In genomic region chr11:65384301-65384889, GRCh38 we compare ENCODE assay signal across 9 cellular contexts. TPM values are rescaled to one million over a fixed set of nuclear protein-coding genes. Genes with fewer than 3 reads are reported as not detected.
DNase-seq lines count a peak whose midpoint lies in the region; ATAC-seq, FAIRE-seq and TF ChIP-seq lines count a peak whose summit lies in the region.
"Had no signal": no experiment of that assay in that cellular context is flagged by ENCODE, and none has a peak within 500 bp of the region (broad histone marks: within the 10 kb centered on the region; RNA-seq: fewer than 3 reads in every experiment).

No MANE protein-coding gene starts in this region.

- peak overlapping the region; percentile 14 for H3K4me3 ChIP-seq in CD8-positive, alpha-beta memory T cell (ENCODE audit: low read length)
- H3K4me3 ChIP-seq in SK-N-MC, result no peak overlapping the region
- no peak overlapping the region for H3K4me3 ChIP-seq in endodermal cell (ENCODE audit: low read length)

- peaks cover 76% of the 10 kb centered on the region for H3K4me1 ChIP-seq in CD8-positive, alpha-beta memory T cell (ENCODE audit: insufficient read depth, low read length)
- H3K4me1 ChIP-seq in endodermal cell (ENCODE audit: control insufficient read depth, insufficient read depth, low read length), result peaks cover 6% of the 10 kb centered on the region

- peaks cover 62 to 78% (median 64%) of the 10 kb centered on the region in 3 donors for H3K4me1 Mint-ChIP-seq in CD8-positive, alpha-beta memory T cell
- H3K4me1 Mint-ChIP-seq in endodermal cell (peaks cover 22% of the 10 kb centered on the region), osteocyte (ENCODE audit: unreplicated experiment) (peaks cover 68% of the 10 kb centered on the region)

- TF ChIP-seq CTCF in endodermal cell (conservative IDR thresholded peaks at IDR 0.05), result no peak
- no peak for TF ChIP-seq CTCF in osteocyte (IDR thresholded peaks at IDR 0.05)
- no peak for TF ChIP-seq CTCF in GM10248 (IDR thresholded peaks at IDR 0.05; ENCODE audit: control extremely low read depth, extremely low read depth, low read depth, missing control alignments)

- peak overlapping the region in 6 of 7 donors; percentile 63 to 94 (median 82) for H3K4me3 Mint-ChIP-seq in CD8-positive, alpha-beta memory T cell
- no peak overlapping the region for H3K4me3 Mint-ChIP-seq in endodermal cell
- peak overlapping the region; percentile 34 for H3K4me3 Mint-ChIP-seq in osteocyte (ENCODE audit: unreplicated experiment)

- 90 to 94% methylated on average over 7 to 8 of the region's 8 CpGs for WGBS in endodermal cell (ENCODE audit: insufficient coverage in 1 of 2, insufficient read length in 1 of 2), 2 experiments

- peak overlapping the region; percentile 72 for H3K27ac ChIP-seq in CD8-positive, alpha-beta memory T cell (ENCODE audit: low read depth, low read length)
- H3K27ac ChIP-seq in SK-N-MC (peak overlapping the region; percentile 77), endodermal cell (ENCODE audit: low read depth, low read length) (no peak overlapping the region)

- H3K27me3 Mint-ChIP-seq in CD8-positive, alpha-beta memory T cell, result no peaks in the 10 kb centered on the region
- no peaks in the 10 kb centered on the region for H3K27me3 Mint-ChIP-seq in endodermal cell (ENCODE audit: insufficient read depth)
- no peaks in the 10 kb centered on the region for H3K27me3 Mint-ChIP-seq in osteocyte (ENCODE audit: unreplicated experiment)

- H3K9me3 Mint-ChIP-seq in CD8-positive, alpha-beta memory T cell, result no peaks in the 10 kb centered on the region
- no peaks in the 10 kb centered on the region for H3K9me3 Mint-ChIP-seq in endodermal cell
- no peaks in the 10 kb centered on the region for H3K9me3 Mint-ChIP-seq in osteocyte (ENCODE audit: unreplicated experiment)

- no peak for ATAC-seq in HG02642 (IDR thresholded peaks at IDR 0.05; ENCODE audit: poor library complexity, unreplicated experiment)

- POLR2A ChIA-PET in CD8-positive, alpha-beta memory T cell (lab: Charles Lee), result interaction anchor here (0.6 to 4.9 kb wide), 5 partner anchors 48 to 123 kb away, joined by 3 to 56 read pairs (median 4); partner anchors contain the start of gene MALAT1
- POLR2A ChIA-PET in GM10248 (lab: Yijun Ruan, JAX), result interaction anchor here (0.6 to 1.8 kb wide), 7 partner anchors 40 to 202 kb away, joined by 3 to 6 read pairs (median 4); no protein-coding TSS in a partner anchor

- H3K36me3 Mint-ChIP-seq in CD8-positive, alpha-beta memory T cell, result peaks cover 0 to 20% (median 0%) of the 10 kb centered on the region in 3 donors
- H3K36me3 Mint-ChIP-seq in endodermal cell (ENCODE audit: low read depth) (peaks cover 4% of the 10 kb centered on the region), osteocyte (ENCODE audit: unreplicated experiment) (no peaks in the 10 kb centered on the region)

- H3K27me3 ChIP-seq in CD8-positive, alpha-beta memory T cell (ENCODE audit: insufficient read depth, low read length, poor library complexity, severe bottlenecking), result no peaks in the 10 kb centered on the region
- H3K27me3 ChIP-seq in endodermal cell (ENCODE audit: control insufficient read depth, insufficient read depth, low read length, poor library complexity, severe bottlenecking), result no peaks in the 10 kb centered on the region

- FAIRE-seq in HTR-8/SVneo (lab: Jason Lieb, UNC), result no peak

- peak overlapping the region; percentile 96 to 100 (median 99) for H3K27ac Mint-ChIP-seq in CD8-positive, alpha-beta memory T cell
- H3K27ac Mint-ChIP-seq in endodermal cell, result no peak overlapping the region
- peak overlapping the region; percentile 99 for H3K27ac Mint-ChIP-seq in osteocyte (ENCODE audit: unreplicated experiment)

- H3K9ac ChIP-seq in SK-N-MC (ENCODE audit: insufficient read length) (no peak overlapping the region), endodermal cell (ENCODE audit: extremely low read depth, low read length, poor library complexity, severe bottlenecking) (no peak overlapping the region)

- DNase-seq in CD8-positive, alpha-beta memory T cell, result peak in 4 of 5 donors; percentile 30 to 66 (median 40)
- DNase-seq in SK-N-MC (ENCODE audit: low read depth, low spot score), result no peak
- peak; percentile 35 for DNase-seq in endodermal cell
- no peak for DNase-seq in osteocyte (ENCODE audit: extremely low spot score, unreplicated experiment)
- DNase-seq in stimulated activated CD4-positive, alpha-beta T cell treated with anti-CD3 and anti-CD28 coated beads, Interleukin-4, amount 100 ng/mL, for 1 hour, result no peak
- DNase-seq in GM10248 (ENCODE audit: extremely low spot score), result no peak
- no peak for DNase-seq in HTR-8/SVneo (ENCODE audit: insufficient read length, low spot score)

- CTCF ChIA-PET in CD8-positive, alpha-beta memory T cell (lab: Charles Lee), result interaction anchor here (1.5 to 8.0 kb wide), 6 partner anchors 12 to 125 kb away, joined by 4 to 54 read pairs (median 4); no protein-coding TSS in a partner anchor
- CTCF ChIA-PET in GM10248 (lab: Yijun Ruan, JAX), result interaction anchor here (1.0 to 4.5 kb wide), 6 partner anchors 9 to 126 kb away, joined by 3 to 23 read pairs (median 3); no protein-coding TSS in a partner anchor

- H3K36me3 ChIP-seq in CD8-positive, alpha-beta memory T cell (ENCODE audit: insufficient read depth, low read length), result no peaks in the 10 kb centered on the region
- no peaks in the 10 kb centered on the region; the same call in 1 of the 2 replicates for H3K36me3 ChIP-seq in SK-N-MC (ENCODE audit: insufficient read depth, low read length)
- no peaks in the 10 kb centered on the region for H3K36me3 ChIP-seq in endodermal cell (ENCODE audit: control insufficient read depth, insufficient read depth, low read length)

- no peaks in the 10 kb centered on the region for H3K9me3 ChIP-seq in CD8-positive, alpha-beta memory T cell (ENCODE audit: low read length)
- H3K9me3 ChIP-seq in SK-N-MC (ENCODE audit: low read depth, low read length), result no peaks in the 10 kb centered on the region
- no peaks in the 10 kb centered on the region for H3K9me3 ChIP-seq in endodermal cell (ENCODE audit: control insufficient read depth, low read length)

RNA-seq across cellular contexts. Expression of gene SLC25A45, which starts 1.9 kb away (rescaled TPM):
- 10 to 100 TPM; 13.3 to 13.8 TPM for total RNA-seq in CD8-positive, alpha-beta memory T cell
- 14.6 TPM for polyA plus RNA-seq in CD8-positive, alpha-beta memory T cell
- total RNA-seq in endodermal cell (1 to 10 TPM; 3.0 to 6.3 TPM), osteocyte (9.9 and 10.8 TPM in 2 replicates)
- polyA plus RNA-seq in endodermal cell (2013, experiment 1 of 2), result 0.71 TPM
- 0.50 TPM for polyA plus RNA-seq in endodermal cell (2013, experiment 2 of 2)

RNA-seq across cellular contexts. Expression of gene FRMD8, which starts 2.0 kb away (rescaled TPM):
- total RNA-seq in CD8-positive, alpha-beta memory T cell, result 10 to 100 TPM; 44.9 to 49.8 TPM
- 60.6 TPM for polyA plus RNA-seq in CD8-positive, alpha-beta memory T cell
- total RNA-seq in endodermal cell (10 to 100 TPM; 27.4 to 29.6 TPM), osteocyte (62.8 and 65.8 TPM in 2 replicates)
- polyA plus RNA-seq in endodermal cell (2013, experiment 1 of 2), result 10.8 TPM
- 11.9 TPM for polyA plus RNA-seq in endodermal cell (2013, experiment 2 of 2)

RNA-seq across cellular contexts. Expression of gene TIGD3, which starts 29.8 kb away (rescaled TPM):
- total RNA-seq in CD8-positive, alpha-beta memory T cell, result 1 to 10 TPM in 1 of 2 experiments, under 1 TPM in 1; 0.91 to 1.2 TPM
- polyA plus RNA-seq in CD8-positive, alpha-beta memory T cell, result 0.59 TPM
- total RNA-seq in endodermal cell (1 to 10 TPM in 1 of 2 donors, under 1 TPM in 1; 0.99 to 1.0 TPM), osteocyte (0.16 and 0.24 TPM in 2 replicates)
- polyA plus RNA-seq in endodermal cell (2013, experiment 1 of 2), result 2.1 TPM
- 1.7 TPM for polyA plus RNA-seq in endodermal cell (2013, experiment 2 of 2)
- total RNA-seq: subcutaneous adipose tissue had no signal

RNA-seq across cellular contexts. Expression of gene NEAT1, which starts 38.2 kb away (rescaled TPM):
- 100 to 1,000 TPM; 196 to 204 TPM for total RNA-seq in CD8-positive, alpha-beta memory T cell
- 2.7 TPM for polyA plus RNA-seq in CD8-positive, alpha-beta memory T cell
- total RNA-seq in endodermal cell (10 to 100 TPM; 61.3 to 85.2 TPM), osteocyte (300 and 534 TPM in 2 replicates)
- polyA plus RNA-seq in endodermal cell (2013, experiment 1 of 2), result 21.0 TPM
- 14.2 TPM for polyA plus RNA-seq in endodermal cell (2013, experiment 2 of 2)

RNA-seq across cellular contexts. Expression of gene DPF2, which starts 50.7 kb away (rescaled TPM):
- total RNA-seq in CD8-positive, alpha-beta memory T cell, result 10 to 100 TPM; 65.8 to 71.9 TPM
- 61.5 TPM for polyA plus RNA-seq in CD8-positive, alpha-beta memory T cell
- total RNA-seq in endodermal cell, result 10 to 100 TPM; 75.8 to 80.9 TPM
- polyA plus RNA-seq in endodermal cell (2013, experiment 1 of 2), result 87.4 TPM
- 76.9 TPM for polyA plus RNA-seq in endodermal cell (2013, experiment 2 of 2)
- total RNA-seq in osteocyte, result 57.7 and 74.9 TPM in 2 replicates

Comparison
In these comparisons a context has a peak if more than half of its experiments do, and no peak if none do; other contexts are left out.
1. DNase-seq: peak in CD8-positive, alpha-beta memory T cell (4 of 5) and endodermal cell (single experiment); none in SK-N-MC (single experiment), osteocyte (single experiment), stimulated activated CD4-positive, alpha-beta T cell treated with anti-CD3 and anti-CD28 coated beads, Interleukin-4, amount 100 ng/mL, for 1 hour (single experiment), GM10248 (single experiment) and HTR-8/SVneo (single experiment).